ENCODE assay signal across 9 cellular contexts in the genomic region with DNA sequence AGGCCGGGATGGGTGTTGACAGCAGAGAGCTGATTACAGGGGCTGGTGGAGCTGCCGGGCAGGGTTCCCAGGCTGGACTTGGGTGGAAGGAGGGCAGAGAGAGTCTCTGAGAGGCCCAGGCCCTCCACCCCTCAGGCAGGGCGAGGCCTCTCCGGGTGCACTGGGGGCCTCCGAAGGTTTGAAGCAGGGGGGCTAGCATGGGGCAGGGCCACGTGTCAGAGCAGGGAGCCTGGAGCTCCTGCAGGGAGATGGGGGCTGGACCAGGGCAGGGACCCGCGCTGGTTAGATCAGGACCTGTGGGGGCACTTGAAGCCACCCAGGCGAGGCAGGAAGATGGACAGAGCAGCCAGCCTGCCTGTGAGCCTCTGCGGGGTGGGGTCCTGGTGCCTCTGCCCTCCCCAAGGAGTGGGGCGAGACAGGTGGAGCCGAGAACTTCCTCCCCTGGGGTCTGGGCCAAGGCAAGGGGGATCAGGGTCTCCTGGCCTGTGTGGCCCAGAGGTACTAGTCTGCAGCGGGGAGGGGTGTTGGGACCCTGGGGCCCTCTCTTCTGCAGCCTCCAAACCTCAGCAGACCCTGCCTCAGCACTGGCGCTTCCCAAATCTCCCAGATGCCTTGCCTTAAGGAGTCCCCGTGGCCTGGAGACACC. TPM values are rescaled to one million over a fixed set of nuclear protein-coding genes. Genes with fewer than 3 reads are reported as not detected.
A peak's percentile ranks its signal among the peaks of the same experiment; 100 is the strongest.
DNase-seq lines count a peak whose midpoint lies in the region; ATAC-seq and TF ChIP-seq lines count a peak whose summit lies in the region.
"Had no signal": no experiment of that assay in that cellular context is flagged by ENCODE, and none has a peak within 500 bp of the region (broad histone marks: within the 10 kb centered on the region; RNA-seq: fewer than 3 reads in every experiment).

No MANE protein-coding gene starts in this region.

- no peak for DNase-seq in activated naive CD4-positive, alpha-beta T cell treated with anti-CD3 and anti-CD28 coated beads for 36 hours
- no peak for DNase-seq in activated naive CD4-positive, alpha-beta T cell treated with Interleukin-2 at 50 U/mL for 16 hours
- peak; percentile 33 to 69 for DNase-seq in left lung
- DNase-seq in thoracic aorta (ENCODE audit: low spot score) = no peak
- DNase-seq in HCEC 1CT = no peak
- DNase-seq in NCI-H345 treated with DMSO at 0.1 percent for 48 hours (lab: John Stamatoyannopoulos, UW; ENCODE audit: unreplicated experiment) = no peak
- DNase-seq: stimulated activated CD4-positive, alpha-beta T cell treated with anti-CD3 and anti-CD28 coated beads, Interleukin-4, amount 100 ng/mL, for 24 hours had no signal

- H3K27ac Mint-ChIP-seq in activated naive CD4-positive, alpha-beta T cell treated with anti-CD3 and anti-CD28 coated beads for 36 hours = no peak overlapping the region

- H3K36me3 ChIP-seq in left lung (no peaks in the 10 kb centered on the region), thoracic aorta (no peaks in the 10 kb centered on the region)

- no peaks in the 10 kb centered on the region for H3K9me3 Mint-ChIP-seq in activated naive CD4-positive, alpha-beta T cell treated with anti-CD3 and anti-CD28 coated beads for 36 hours

- CTCF ChIA-PET in activated naive CD4-positive, alpha-beta T cell treated with anti-CD3 and anti-CD28 coated beads for 36 hours (lab: Charles Lee) = no interaction called here

- H3K27me3 ChIP-seq in left lung (peaks cover 18 to 49% of the 10 kb centered on the region in 2 donors), thoracic aorta (replicated peaks; ENCODE audit: insufficient read depth) (no peaks in the 10 kb centered on the region)

- peak overlapping the region; percentile 40 for H3K27ac ChIP-seq in angular gyrus (ENCODE audit: low read depth, low read length)
- H3K27ac ChIP-seq in left lung = no peak overlapping the region
- no peak overlapping the region for H3K27ac ChIP-seq in thoracic aorta

- H3K27me3 Mint-ChIP-seq in activated naive CD4-positive, alpha-beta T cell treated with anti-CD3 and anti-CD28 coated beads for 36 hours (ENCODE audit: low read depth) = peaks cover 30% of the 10 kb centered on the region

- H3K4me1 ChIP-seq in left lung (peaks cover 0 to 21% of the 10 kb centered on the region in 2 donors), thoracic aorta (ENCODE audit: control insufficient read depth in 1 of 2, low read depth in 2 of 2) (peaks cover 3 to 13% of the 10 kb centered on the region in 2 donors)

- intact Hi-C loops in activated naive CD4-positive, alpha-beta T cell treated with anti-CD3 and anti-CD28 coated beads for 36 hours (cut with micrococcal nuclease) = no loop called here
- intact Hi-C loops in left lung (cut with DNase I) = no loop called here

- TF ChIP-seq CTCF in left lung (IDR thresholded peaks at IDR 0.05) (no peak), thoracic aorta (IDR thresholded peaks at IDR 0.05) (no peak)

- H3K4me3 Mint-ChIP-seq in activated naive CD4-positive, alpha-beta T cell treated with anti-CD3 and anti-CD28 coated beads for 36 hours = peak overlapping the region; percentile 75

- H3K4me3 ChIP-seq in left lung (peak overlapping the region in 1 of 2 donors; percentile 32), thoracic aorta (peak overlapping the region; percentile 65)

- H3K4me1 Mint-ChIP-seq in activated naive CD4-positive, alpha-beta T cell treated with anti-CD3 and anti-CD28 coated beads for 36 hours (ENCODE audit: low read depth) = peaks cover 2% of the 10 kb centered on the region

- H3K9me3 ChIP-seq in left lung (no peaks in the 10 kb centered on the region), thoracic aorta (no peaks in the 10 kb centered on the region)

- no peak for ATAC-seq in left lung
- ATAC-seq in thoracic aorta (ENCODE audit: insufficient number of reproducible peaks, low FRiP score, low read depth) = no peak
- ATAC-seq in GM21447 (IDR thresholded peaks at IDR 0.05; ENCODE audit: unreplicated experiment) = no peak

- no peaks in the 10 kb centered on the region for H3K36me3 Mint-ChIP-seq in activated naive CD4-positive, alpha-beta T cell treated with anti-CD3 and anti-CD28 coated beads for 36 hours (ENCODE audit: low read depth)

RNA-seq across cellular contexts. Expression of a gene that starts 0.9 kb away (rescaled TPM):
- 1 to 10 TPM; 1.2 to 1.7 TPM for total RNA-seq in activated naive CD4-positive, alpha-beta T cell treated with anti-CD3 and anti-CD28 coated beads for 36 hours
- total RNA-seq in left lung = 1 to 10 TPM; 2.1 to 4.6 TPM
- total RNA-seq in thoracic aorta = 1 to 10 TPM; 2.5 to 4.1 TPM

RNA-seq across cellular contexts. Expression of a gene that starts 14.3 kb away (rescaled TPM):
- 10 to 100 TPM; 61.0 to 62.8 TPM for total RNA-seq in activated naive CD4-positive, alpha-beta T cell treated with anti-CD3 and anti-CD28 coated beads for 36 hours
- 10 to 100 TPM; 37.5 to 54.2 TPM for total RNA-seq in left lung
- 10 to 100 TPM; 31.7 to 40.6 TPM for total RNA-seq in thoracic aorta

RNA-seq across cellular contexts. Expression of a gene that starts 29.4 kb away (rescaled TPM):
- total RNA-seq in activated naive CD4-positive, alpha-beta T cell treated with anti-CD3 and anti-CD28 coated beads for 36 hours = 10 to 100 TPM; 16.5 to 16.7 TPM
- total RNA-seq in left lung (10 to 100 TPM; 19.5 to 22.0 TPM), thoracic aorta (10 to 100 TPM; 25.6 to 41.0 TPM)

Comparison
In these comparisons a context has a peak if more than half of its experiments do, and no peak if none do; other contexts are left out.
1. DNase-seq: peak in left lung (2 of 2); none in activated naive CD4-positive, alpha-beta T cell treated with anti-CD3 and anti-CD28 coated beads for 36 hours (single experiment), activated naive CD4-positive, alpha-beta T cell treated with Interleukin-2 at 50 U/mL for 16 hours (single experiment), thoracic aorta (single experiment), HCEC 1CT (single experiment) and NCI-H345 treated with DMSO at 0.1 percent for 48 hours (single experiment).